13 cellular contexts compared by ENCODE assay signal in the genomic region with DNA sequence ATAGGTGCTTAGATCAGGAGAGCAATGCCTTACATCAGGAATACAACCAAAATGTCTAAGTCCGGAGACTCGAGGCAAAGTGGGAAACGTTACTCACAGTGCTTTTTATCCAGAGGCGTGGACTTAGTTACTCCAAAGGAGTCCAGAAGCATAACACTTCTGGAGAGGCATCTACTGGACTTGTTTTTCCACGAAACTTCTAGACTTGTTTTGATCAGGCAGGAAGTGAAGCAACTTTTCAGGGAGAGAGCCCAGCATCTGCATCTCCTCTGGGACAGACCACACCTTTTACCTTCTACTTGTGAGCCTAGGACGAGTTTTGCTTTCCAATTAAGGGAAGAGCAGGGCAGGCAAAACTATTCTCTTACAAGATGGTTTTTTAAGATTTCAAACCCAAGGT. TPM values are rescaled to one million over a fixed set of nuclear protein-coding genes. Genes with fewer than 3 reads are reported as not detected.
DNase-seq lines count a peak whose midpoint lies in the region; ATAC-seq, FAIRE-seq and TF ChIP-seq lines count a peak whose summit lies in the region.
"Had no signal": no experiment of that assay in that cellular context is flagged by ENCODE, and none has a peak within 500 bp of the region (broad histone marks: within the 10 kb centered on the region; RNA-seq: fewer than 3 reads in every experiment).

No MANE protein-coding gene starts in this region.

- no peak for DNase-seq in CD4-positive, alpha-beta T cell
- DNase-seq in M059J (ENCODE audit: low read depth), result peak; percentile 12
- peak; percentile 28 for DNase-seq in choroid plexus epithelial cell (ENCODE audit: low read depth)
- no peak for DNase-seq in naive thymus-derived CD8-positive, alpha-beta T cell
- DNase-seq in Calu3, result no peak
- DNase-seq in effector memory CD4-positive, alpha-beta T cell, result no peak
- DNase-seq in H54 (ENCODE audit: insufficient read length, low spot score), result no peak
- no peak for DNase-seq in HCEC 1CT
- DNase-seq: Caco-2, SIG-M5 had no signal

- H3K4me1 ChIP-seq in effector memory CD4-positive, alpha-beta T cell (ENCODE audit: control insufficient read depth, insufficient read depth, low read length, poor library complexity, severe bottlenecking), result no peaks in the 10 kb centered on the region
- H3K4me1 ChIP-seq: Caco-2 had no signal

- no peak overlapping the region for H3K27ac Mint-ChIP-seq in CD4-positive, alpha-beta T cell
- no peak overlapping the region for H3K27ac Mint-ChIP-seq in naive thymus-derived CD8-positive, alpha-beta T cell
- H3K27ac Mint-ChIP-seq in Calu3 (ENCODE audit: unreplicated experiment), result no peak overlapping the region

- peak overlapping the region; percentile 80 for H3K4me3 Mint-ChIP-seq in CD4-positive, alpha-beta T cell
- H3K4me3 Mint-ChIP-seq in naive thymus-derived CD8-positive, alpha-beta T cell, result peak overlapping the region in 8 of 10 donors; percentile 62 to 77 (median 74)
- no peak overlapping the region for H3K4me3 Mint-ChIP-seq in Calu3 (ENCODE audit: low read depth, unreplicated experiment)

- H3K27me3 Mint-ChIP-seq in CD4-positive, alpha-beta T cell, result peaks cover 56% of the 10 kb centered on the region
- peaks cover 21 to 48% (median 33%) of the 10 kb centered on the region in 5 donors for H3K27me3 Mint-ChIP-seq in naive thymus-derived CD8-positive, alpha-beta T cell
- no peaks in the 10 kb centered on the region for H3K27me3 Mint-ChIP-seq in Calu3 (ENCODE audit: unreplicated experiment)

- peaks cover 3% of the 10 kb centered on the region for H3K27me3 ChIP-seq in CD4-positive, alpha-beta T cell (ENCODE audit: control insufficient read depth, insufficient read depth, low read length)
- H3K27me3 ChIP-seq in effector memory CD4-positive, alpha-beta T cell (replicated peaks; ENCODE audit: control insufficient read depth, insufficient read depth, low read length, poor library complexity, severe bottlenecking), result no peaks in the 10 kb centered on the region

- POLR2A ChIA-PET in CD4-positive, alpha-beta T cell (lab: Charles Lee), result no interaction called here
- POLR2A ChIA-PET in naive thymus-derived CD8-positive, alpha-beta T cell (lab: Charles Lee), result no interaction called here

- no peak for ATAC-seq in CD4-positive, alpha-beta T cell (ENCODE audit: poor library complexity)
- no peak for ATAC-seq in naive thymus-derived CD8-positive, alpha-beta T cell

- H3K4me1 Mint-ChIP-seq in CD4-positive, alpha-beta T cell (ENCODE audit: low read depth), result peaks cover 44% of the 10 kb centered on the region
- peaks cover 12 to 54% (median 33%) of the 10 kb centered on the region in 4 donors for H3K4me1 Mint-ChIP-seq in naive thymus-derived CD8-positive, alpha-beta T cell
- peaks cover 52% of the 10 kb centered on the region for H3K4me1 Mint-ChIP-seq in Calu3 (ENCODE audit: low read depth, unreplicated experiment)

- H3K9me3 ChIP-seq in CD4-positive, alpha-beta T cell (ENCODE audit: control insufficient read depth, low read length), result no peaks in the 10 kb centered on the region
- H3K9me3 ChIP-seq in effector memory CD4-positive, alpha-beta T cell (ENCODE audit: control insufficient read depth, low read length), result no peaks in the 10 kb centered on the region
- H3K9me3 ChIP-seq: Caco-2 had no signal

- intact Hi-C loops in CD4-positive, alpha-beta T cell (cut with DNase I, micrococcal nuclease), result no loop called here
- intact Hi-C loops in Calu3 (cut with micrococcal nuclease; ENCODE audit: unreplicated experiment), result no loop called here

- no peak overlapping the region for H3K4me3 ChIP-seq in choroid plexus epithelial cell (ENCODE audit: low read depth, low read length)
- H3K4me3 ChIP-seq in effector memory CD4-positive, alpha-beta T cell (ENCODE audit: insufficient read depth, low read depth, low read length, poor library complexity, severe bottlenecking), result no peak overlapping the region

- CTCF ChIA-PET in CD4-positive, alpha-beta T cell (lab: Charles Lee), result no interaction called here
- CTCF ChIA-PET in Calu3 (lab: Charles Lee), result interaction anchor here (1.2 kb wide), 1 partner anchor 8 kb away, joined by 5 read pairs; no protein-coding TSS in a partner anchor

- no peak for TF ChIP-seq CTCF in CD4-positive, alpha-beta T cell (IDR thresholded peaks at IDR 0.05)
- no peak for TF ChIP-seq CTCF in choroid plexus epithelial cell (conservative IDR thresholded peaks at IDR 0.05; ENCODE audit: low read depth, low read length)
- TF ChIP-seq CTCF in Calu3 (IDR thresholded peaks at IDR 0.05; ENCODE audit: unreplicated experiment), result no peak

- no peak overlapping the region for H3K27ac ChIP-seq in CD4-positive, alpha-beta T cell (ENCODE audit: low read depth, low read length)
- H3K27ac ChIP-seq in effector memory CD4-positive, alpha-beta T cell (ENCODE audit: insufficient read depth, low read length, poor library complexity, severe bottlenecking), result no peak overlapping the region

- H3K36me3 ChIP-seq in effector memory CD4-positive, alpha-beta T cell (ENCODE audit: control insufficient read depth, insufficient read depth, low read length), result no peaks in the 10 kb centered on the region

- peaks cover 4% of the 10 kb centered on the region for H3K36me3 Mint-ChIP-seq in CD4-positive, alpha-beta T cell (ENCODE audit: low read depth)
- H3K36me3 Mint-ChIP-seq in naive thymus-derived CD8-positive, alpha-beta T cell, result peaks cover 0 to 4% (median 0%) of the 10 kb centered on the region in 3 donors
- peaks cover 17% of the 10 kb centered on the region for H3K36me3 Mint-ChIP-seq in Calu3 (ENCODE audit: insufficient read depth, unreplicated experiment)

- H3K9me3 Mint-ChIP-seq in CD4-positive, alpha-beta T cell, result no peaks in the 10 kb centered on the region
- peaks cover 0 to 4% (median 0%) of the 10 kb centered on the region in 9 donors for H3K9me3 Mint-ChIP-seq in naive thymus-derived CD8-positive, alpha-beta T cell
- H3K9me3 Mint-ChIP-seq in Calu3 (ENCODE audit: low read depth, unreplicated experiment), result no peaks in the 10 kb centered on the region

- TF ChIP-seq POLR2A in H54 (IDR thresholded peaks at IDR 0.05; ENCODE audit: low read depth, low read length), result no peak

- no TSS peak for BruUV-seq in Calu3 (replicated peaks; lab: Mats Ljungman, UMichigan)

- FAIRE-seq in H54 (lab: Jason Lieb, UNC), result no peak
- FAIRE-seq: colon, GM12891, HTR-8/SVneo had no signal

RNA-seq across cellular contexts. Expression of a gene that starts 1.2 kb away (rescaled TPM):
- total RNA-seq in CD4-positive, alpha-beta T cell, result 1 to 10 TPM; 6.3 to 8.0 TPM
- 58.9 and 73.7 TPM in 2 replicates for total RNA-seq in M059J (2014; rRNA removed; shearing (Covaris generic))
- 1 to 10 TPM; 3.7 to 4.2 TPM for total RNA-seq in naive thymus-derived CD8-positive, alpha-beta T cell
- polyA plus RNA-seq in naive thymus-derived CD8-positive, alpha-beta T cell, result under 1 TPM in 2 of 3 donors, not detected in 1; 0.14 to 0.77 TPM
- 139 and 160 TPM in 2 replicates for total RNA-seq in Calu3 (2022)

Comparison
In these comparisons a context has a peak if more than half of its experiments do, and no peak if none do; other contexts are left out.
1. DNase-seq: peak in M059J (single experiment) and choroid plexus epithelial cell (single experiment); none in CD4-positive, alpha-beta T cell (0 of 10), naive thymus-derived CD8-positive, alpha-beta T cell (0 of 10), Calu3 (single experiment), effector memory CD4-positive, alpha-beta T cell (0 of 3), H54 (single experiment) and HCEC 1CT (single experiment).